1 cellular context compared by ENCODE assay signal in the genomic region with DNA sequence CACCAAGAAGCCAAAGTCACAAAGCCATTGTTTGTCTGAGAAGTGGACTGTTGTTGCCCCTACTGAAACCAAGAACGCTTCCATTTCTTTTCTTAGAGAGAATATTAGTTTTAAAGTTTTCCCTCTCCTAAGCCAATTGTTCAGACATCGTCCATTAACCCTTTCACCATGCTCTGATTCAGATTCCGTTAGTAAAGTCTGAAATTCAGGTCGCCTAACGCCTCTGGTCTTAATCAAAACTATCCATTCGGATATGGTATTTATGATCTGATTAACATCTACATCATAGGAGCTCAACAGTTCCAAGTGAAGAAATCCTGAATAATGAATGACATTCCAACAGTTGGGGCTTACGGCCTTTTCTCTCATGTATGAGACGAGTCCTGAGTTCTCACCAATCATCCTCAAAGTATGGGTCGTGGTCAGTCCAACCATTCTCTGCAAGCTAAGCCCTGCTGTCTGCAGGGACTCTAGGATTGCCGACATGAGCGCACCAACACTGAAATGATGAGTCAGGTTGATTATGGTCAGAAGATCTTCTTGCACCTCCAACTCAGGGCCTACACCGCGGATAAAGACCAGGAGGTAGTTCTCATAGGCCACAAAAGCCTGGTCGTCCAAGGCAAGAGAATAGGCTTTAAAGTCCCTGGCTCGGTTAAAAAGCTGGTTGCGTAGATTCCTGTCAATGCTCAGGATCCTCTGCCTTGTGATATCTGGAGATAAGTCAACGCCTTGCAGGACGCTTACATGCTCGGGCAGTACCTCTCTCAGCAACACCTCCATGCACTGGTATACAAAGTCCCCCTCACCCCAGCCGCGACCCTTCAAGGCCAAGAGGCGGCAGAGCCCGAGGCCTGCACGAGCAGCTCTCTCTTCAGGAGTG.
TF ChIP-seq lines count a peak whose summit lies in the region.

No MANE protein-coding gene starts in this region.

TF ChIP-seq in HEK293, 187 proteins besides CTCF, POLR2A, EP300 and RAD21 (continued from another document):
- TF ChIP-seq ZNF629 (tag by site-specific recombination; IDR thresholded peaks at IDR 0.05) (no peak), ZFP69B (tag by site-specific recombination; IDR thresholded peaks at IDR 0.05) (no peak), ZNF335 (tag by site-specific recombination; conservative IDR thresholded peaks at IDR 0.05) (peak; percentile 83), SP3 (tag by site-specific recombination; IDR thresholded peaks at IDR 0.05) (no peak), ZNF596 (tag by site-specific recombination; IDR thresholded peaks at IDR 0.05) (no peak), ZIC2 (tag by site-specific recombination; IDR thresholded peaks at IDR 0.05) (no peak)
- TF ChIP-seq, protein P1, sequence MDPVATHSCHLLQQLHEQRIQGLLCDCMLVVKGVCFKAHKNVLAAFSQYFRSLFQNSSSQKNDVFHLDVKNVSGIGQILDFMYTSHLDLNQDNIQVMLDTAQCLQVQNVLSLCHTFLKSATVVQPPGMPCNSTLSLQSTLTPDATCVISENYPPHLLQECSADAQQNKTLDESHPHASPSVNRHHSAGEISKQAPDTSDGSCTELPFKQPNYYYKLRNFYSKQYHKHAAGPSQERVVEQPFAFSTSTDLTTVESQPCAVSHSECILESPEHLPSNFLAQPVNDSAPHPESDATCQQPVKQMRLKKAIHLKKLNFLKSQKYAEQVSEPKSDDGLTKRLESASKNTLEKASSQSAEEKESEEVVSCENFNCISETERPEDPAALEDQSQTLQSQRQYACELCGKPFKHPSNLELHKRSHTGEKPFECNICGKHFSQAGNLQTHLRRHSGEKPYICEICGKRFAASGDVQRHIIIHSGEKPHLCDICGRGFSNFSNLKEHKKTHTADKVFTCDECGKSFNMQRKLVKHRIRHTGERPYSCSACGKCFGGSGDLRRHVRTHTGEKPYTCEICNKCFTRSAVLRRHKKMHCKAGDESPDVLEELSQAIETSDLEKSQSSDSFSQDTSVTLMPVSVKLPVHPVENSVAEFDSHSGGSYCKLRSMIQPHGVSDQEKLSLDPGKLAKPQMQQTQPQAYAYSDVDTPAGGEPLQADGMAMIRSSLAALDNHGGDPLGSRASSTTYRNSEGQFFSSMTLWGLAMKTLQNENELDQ (tag by site-specific recombination; IDR thresholded peaks at IDR 0.05; ENCODE audit: low read depth): no peak
- TF ChIP-seq, protein P2, sequence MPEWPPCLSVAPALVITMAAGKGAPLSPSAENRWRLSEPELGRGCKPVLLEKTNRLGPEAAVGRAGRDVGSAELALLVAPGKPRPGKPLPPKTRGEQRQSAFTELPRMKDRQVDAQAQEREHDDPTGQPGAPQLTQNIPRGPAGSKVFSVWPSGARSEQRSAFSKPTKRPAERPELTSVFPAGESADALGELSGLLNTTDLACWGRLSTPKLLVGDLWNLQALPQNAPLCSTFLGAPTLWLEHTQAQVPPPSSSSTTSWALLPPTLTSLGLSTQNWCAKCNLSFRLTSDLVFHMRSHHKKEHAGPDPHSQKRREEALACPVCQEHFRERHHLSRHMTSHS (tag by site-specific recombination; IDR thresholded peaks at IDR 0.05): no peak
